Comparison of ENCODE assay signal across 14 cellular contexts in the genomic region with DNA sequence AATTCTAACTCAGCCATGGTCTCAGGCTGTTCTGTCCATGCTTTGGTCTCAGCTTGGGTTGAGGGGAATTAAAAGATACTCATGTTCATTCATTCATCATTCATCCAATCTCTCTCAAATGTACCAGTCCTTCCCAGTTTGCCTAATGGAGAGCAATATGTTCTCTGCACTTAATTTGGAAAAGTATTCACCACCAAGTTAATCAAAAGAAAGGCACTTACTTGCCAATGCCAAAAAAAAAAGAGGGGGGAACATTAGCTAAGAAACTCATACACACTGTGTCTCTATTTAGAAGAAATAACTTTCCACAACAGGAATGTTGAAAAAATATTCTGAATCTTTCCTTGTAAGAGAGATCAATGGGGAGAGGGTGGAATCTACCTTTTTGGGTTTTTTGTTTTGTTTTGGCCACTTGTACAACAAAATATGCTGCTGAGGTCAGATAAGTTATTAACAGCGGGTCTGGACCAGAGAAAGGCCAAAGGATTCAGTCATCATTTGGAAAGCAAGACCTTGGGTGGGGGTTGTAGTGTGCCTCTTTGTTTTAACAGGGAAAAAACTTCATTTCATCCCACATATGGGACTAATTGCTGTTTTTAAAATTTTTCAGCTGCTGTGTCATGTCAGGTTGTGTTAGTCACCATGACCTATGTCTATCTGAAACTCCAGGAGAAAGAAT.
DNase-seq lines count a peak whose midpoint lies in the region; ATAC-seq and TF ChIP-seq lines count a peak whose summit lies in the region.
"Had no signal": no experiment of that assay in that cellular context is flagged by ENCODE, and none has a peak within 500 bp of the region (broad histone marks: within the 10 kb centered on the region; RNA-seq: fewer than 3 reads in every experiment).

No MANE protein-coding gene starts in this region.

- H3K27me3 ChIP-seq in H7 (ENCODE audit: control insufficient read depth, insufficient read depth, low read length) = no peaks in the 10 kb centered on the region
- H3K27me3 ChIP-seq: neutrophil, Peyer's patch had no signal

- no peak overlapping the region for H3K4me3 ChIP-seq in fibroblast of villous mesenchyme (ENCODE audit: low read depth, low read length)
- H3K4me3 ChIP-seq in retinal pigment epithelial cell (ENCODE audit: low read length) = no peak overlapping the region
- no peak overlapping the region for H3K4me3 ChIP-seq in H7 (ENCODE audit: insufficient read depth, low read depth, low read length)
- H3K4me3 ChIP-seq: Peyer's patch had no signal

- H3K36me3 ChIP-seq in H7 (replicated peaks; ENCODE audit: control insufficient read depth, insufficient read depth, low read length) = no peaks in the 10 kb centered on the region

- ATAC-seq in T-helper 17 cell = no peak
- ATAC-seq in stimulated activated memory B cell treated with anti-CD40 and anti-IgM and Interleukin-4, amounts not matched to agents 10 μg/mL and 1 μg/mL and 100 μg/mL, for 72 hours = no peak

- no peaks in the 10 kb centered on the region for H3K27me3 Mint-ChIP-seq in T-helper 17 cell
- no peaks in the 10 kb centered on the region for H3K27me3 Mint-ChIP-seq in stimulated activated memory B cell treated with anti-CD40 and anti-IgM and Interleukin-4, amounts not matched to agents 10 μg/mL and 1 μg/mL and 100 μg/mL, for 72 hours
- H3K27me3 Mint-ChIP-seq: activated CD4-positive, alpha-beta T cell treated with anti-CD3 and anti-CD28 coated beads, Interleukin-2, amount 10 ng/mL, durations not matched to agents 24 days and 14 days had no signal

- no peak for TF ChIP-seq CTCF in fibroblast of villous mesenchyme (IDR thresholded peaks at IDR 0.05; ENCODE audit: insufficient read depth, low read depth, low read length)
- no peak for TF ChIP-seq CTCF in retinal pigment epithelial cell (conservative IDR thresholded peaks at IDR 0.05; ENCODE audit: low read depth, low read length)

- H3K27ac Mint-ChIP-seq in T-helper 17 cell = no peak overlapping the region
- H3K27ac Mint-ChIP-seq in stimulated activated memory B cell treated with anti-CD40 and anti-IgM and Interleukin-4, amounts not matched to agents 10 μg/mL and 1 μg/mL and 100 μg/mL, for 72 hours = no peak overlapping the region
- H3K27ac Mint-ChIP-seq: activated CD4-positive, alpha-beta T cell treated with anti-CD3 and anti-CD28 coated beads, Interleukin-2, amount 10 ng/mL, durations not matched to agents 24 days and 14 days; activated naive CD8-positive, alpha-beta T cell treated with anti-CD3 and anti-CD28 coated beads, Interleukin-2, amount 10 ng/mL, durations not matched to agents 7 days and 5 days had no signal

- DNase-seq in EL (peak; percentile 95), amniotic epithelial cell (ENCODE audit: low read depth) (peak; percentile 93), fibroblast of villous mesenchyme (ENCODE audit: low read depth) (peak; percentile 85), retinal pigment epithelial cell (ENCODE audit: low read depth) (peak; percentile 20), H7 (no peak), T-helper 17 cell (no peak)
- no peak for DNase-seq in activated CD4-positive, alpha-beta T cell treated with anti-CD3 and anti-CD28 coated beads for 4 hours
- DNase-seq: activated CD4-positive, alpha-beta T cell treated with anti-CD3 and anti-CD28 coated beads, Interleukin-2, amount 10 ng/mL, durations not matched to agents 24 days and 14 days; activated naive CD8-positive, alpha-beta T cell treated with anti-CD3 and anti-CD28 coated beads, Interleukin-2, amount 10 ng/mL, durations not matched to agents 7 days and 5 days; COR-L47; NCI-H187; Peyer's patch had no signal

- no peaks in the 10 kb centered on the region for H3K9me3 ChIP-seq in T-helper 17 cell (ENCODE audit: control insufficient read depth, low read length, poor library complexity, severe bottlenecking)
- H3K9me3 ChIP-seq: neutrophil, Peyer's patch had no signal

- no peaks in the 10 kb centered on the region for H3K36me3 Mint-ChIP-seq in T-helper 17 cell (ENCODE audit: low read depth)
- H3K36me3 Mint-ChIP-seq in stimulated activated memory B cell treated with anti-CD40 and anti-IgM and Interleukin-4, amounts not matched to agents 10 μg/mL and 1 μg/mL and 100 μg/mL, for 72 hours = no peaks in the 10 kb centered on the region
- H3K36me3 Mint-ChIP-seq: activated naive CD8-positive, alpha-beta T cell treated with anti-CD3 and anti-CD28 coated beads, Interleukin-2, amount 10 ng/mL, durations not matched to agents 7 days and 5 days had no signal

- no peak overlapping the region for H3K4me3 Mint-ChIP-seq in T-helper 17 cell
- no peak overlapping the region for H3K4me3 Mint-ChIP-seq in stimulated activated memory B cell treated with anti-CD40 and anti-IgM and Interleukin-4, amounts not matched to agents 10 μg/mL and 1 μg/mL and 100 μg/mL, for 72 hours
- H3K4me3 Mint-ChIP-seq: activated CD4-positive, alpha-beta T cell treated with anti-CD3 and anti-CD28 coated beads, Interleukin-2, amount 10 ng/mL, durations not matched to agents 24 days and 14 days; activated naive CD8-positive, alpha-beta T cell treated with anti-CD3 and anti-CD28 coated beads, Interleukin-2, amount 10 ng/mL, durations not matched to agents 7 days and 5 days had no signal

- no peaks in the 10 kb centered on the region for H3K9me3 Mint-ChIP-seq in stimulated activated memory B cell treated with anti-CD40 and anti-IgM and Interleukin-4, amounts not matched to agents 10 μg/mL and 1 μg/mL and 100 μg/mL, for 72 hours
- H3K9me3 Mint-ChIP-seq: activated CD4-positive, alpha-beta T cell treated with anti-CD3 and anti-CD28 coated beads, Interleukin-2, amount 10 ng/mL, durations not matched to agents 24 days and 14 days; activated naive CD8-positive, alpha-beta T cell treated with anti-CD3 and anti-CD28 coated beads, Interleukin-2, amount 10 ng/mL, durations not matched to agents 7 days and 5 days had no signal

- no peaks in the 10 kb centered on the region for H3K4me1 Mint-ChIP-seq in T-helper 17 cell
- no peaks in the 10 kb centered on the region for H3K4me1 Mint-ChIP-seq in stimulated activated memory B cell treated with anti-CD40 and anti-IgM and Interleukin-4, amounts not matched to agents 10 μg/mL and 1 μg/mL and 100 μg/mL, for 72 hours
- H3K4me1 Mint-ChIP-seq: activated CD4-positive, alpha-beta T cell treated with anti-CD3 and anti-CD28 coated beads, Interleukin-2, amount 10 ng/mL, durations not matched to agents 24 days and 14 days; activated naive CD8-positive, alpha-beta T cell treated with anti-CD3 and anti-CD28 coated beads, Interleukin-2, amount 10 ng/mL, durations not matched to agents 7 days and 5 days had no signal

Comparison
In these comparisons a context has a peak if more than half of its experiments do, and no peak if none do; other contexts are left out.
1. DNase-seq: peak in EL (single experiment), amniotic epithelial cell (single experiment), fibroblast of villous mesenchyme (single experiment) and retinal pigment epithelial cell (single experiment); none in activated CD4-positive, alpha-beta T cell treated with anti-CD3 and anti-CD28 coated beads for 4 hours (0 of 2), H7 (single experiment) and T-helper 17 cell (0 of 3).